Comparison of ENCODE assay signal across 20 cellular contexts in genomic region chr7:108144931-108145330, GRCh38. TPM values are rescaled to one million over a fixed set of nuclear protein-coding genes. Genes with fewer than 3 reads are reported as not detected.
A peak's percentile ranks its signal among the peaks of the same experiment; 100 is the strongest.
DNase-seq lines count a peak whose midpoint lies in the region; ATAC-seq, FAIRE-seq and TF ChIP-seq lines count a peak whose summit lies in the region.
"Had no signal": no experiment of that assay in that cellular context is flagged by ENCODE, and none has a peak within 500 bp of the region (broad histone marks: within the 10 kb centered on the region; RNA-seq: fewer than 3 reads in every experiment).

No MANE protein-coding gene starts in this region.

- H3K23ac ChIP-seq in IMR-90 (ENCODE audit: low read depth, low read length) = peak overlapping the region; percentile 25; the same call in 1 of the 2 replicates

- WGBS in IMR-90 (ENCODE audit: extremely low coverage in 2 of 2, insufficient read length in 1 of 2), 2 experiments = no CpG with 5 or more reads among the region's 3 CpGs
- WGBS in esophagus muscularis mucosa = 40% methylated on average over 3 of the region's 3 CpGs

- H3K4me1 ChIP-seq in IMR-90 (ENCODE audit: control insufficient read depth, insufficient read depth, low read length) (peaks cover 2% of the 10 kb centered on the region; the same call in 1 of the 2 replicates), esophagus muscularis mucosa (peaks cover 6 to 40% (median 34%) of the 10 kb centered on the region in 4 donors)

- H2BK5ac ChIP-seq in IMR-90 (ENCODE audit: low read depth, low read length, poor library complexity, severe bottlenecking) = no peak overlapping the region

- in situ Hi-C loops in IMR-90 (cut with MboI; ENCODE audit: low sequenced_read_pairs) = loop anchor here (25.0 kb wide), 1 partner anchor 408 kb away; the partner anchor contains the start of gene CBLL1

- no peak overlapping the region for H3K14ac ChIP-seq in IMR-90 (replicated peaks; ENCODE audit: low read depth, low read length)

- no peak overlapping the region for H3K4me2 ChIP-seq in IMR-90 (ENCODE audit: low read depth, low read length)
- H3K4me2 ChIP-seq: BLaER1 had no signal

- no peak overlapping the region for H3K56ac ChIP-seq in IMR-90 (ENCODE audit: extremely low read depth, insufficient read depth, low read length)

- H3K79me1 ChIP-seq in IMR-90 (ENCODE audit: low read depth in 1 of 2, low read length in 2 of 2) = no peaks in the 10 kb centered on the region

- H2AFZ ChIP-seq in IMR-90 (replicated peaks; ENCODE audit: low read length, poor library complexity) = no peak overlapping the region

- H2AK5ac ChIP-seq in IMR-90 (ENCODE audit: low read depth, low read length) = peak overlapping the region; percentile 75

- H2BK120ac ChIP-seq in IMR-90 (ENCODE audit: low read depth, low read length) = peak overlapping the region; percentile 55

- no peak overlapping the region for H2AK9ac ChIP-seq in IMR-90 (replicated peaks; ENCODE audit: low read depth, low read length, poor library complexity)

- no peak for DNase-seq in IMR-90
- no peak for DNase-seq in esophagus muscularis mucosa (ENCODE audit: extremely low spot score)
- peak; percentile 51 for DNase-seq in putamen (ENCODE audit: low spot score)
- DNase-seq in HTR-8/SVneo (ENCODE audit: insufficient read length, low spot score) = no peak
- no peak for DNase-seq in NCI-H2227 treated with DMSO at 0.1 percent for 48 hours (lab: John Stamatoyannopoulos, UW)
- DNase-seq: 8988T; CD4-positive, alpha-beta memory T cell; DMS153; DMS79; GDM1; GOT3; KBM-7 had no signal

- no peak overlapping the region for H3K27ac ChIP-seq in IMR-90 (ENCODE audit: insufficient read depth, low read length)
- peak overlapping the region; percentile 0 to 65 (median 46) for H3K27ac ChIP-seq in esophagus muscularis mucosa (replicated peaks in 1 of 4)
- H3K27ac ChIP-seq: BLaER1, HL-60 had no signal

- CTCF ChIA-PET in IMR-90 (lab: Yijun Ruan, JAX) = interaction anchor here (0.5 to 1.5 kb wide), 4 partner anchors 36 to 163 kb away, joined by 4 to 7 read pairs (median 5); no protein-coding TSS in a partner anchor

- intact Hi-C loops in IMR-90 (cut with micrococcal nuclease) = loop anchor here (5.0 kb wide), 3 partner anchors 163 to 683 kb away; partner anchors contain the start of gene CBLL1
- intact Hi-C loops in esophagus muscularis mucosa (cut with DNase I) = loop anchor here (5.0 to 10.0 kb wide), 2 partner anchors 140 to 263 kb away; partner anchors contain the start of gene LAMB1

- TF ChIP-seq CTCF in IMR-90 (conservative IDR thresholded peaks at IDR 0.05; ENCODE audit: low read depth, low read length) (no peak), esophagus muscularis mucosa (IDR thresholded peaks at IDR 0.05) (no peak)

- no peak for TF ChIP-seq POLR2A in IMR-90 (IDR thresholded peaks at IDR 0.05; ENCODE audit: low read depth, low read length)
- TF ChIP-seq POLR2A in esophagus muscularis mucosa (IDR thresholded peaks at IDR 0.05; ENCODE audit: low read depth) = no peak

- no peak for TF ChIP-seq EP300 in esophagus muscularis mucosa (IDR thresholded peaks at IDR 0.05)

- no peak for FAIRE-seq in HTR-8/SVneo (lab: Jason Lieb, UNC)

- no peak overlapping the region for H4K5ac ChIP-seq in IMR-90 (ENCODE audit: low read depth, low read length)

- H3K9ac ChIP-seq in IMR-90 (ENCODE audit: low read depth, low read length) = no peak overlapping the region
- H3K9ac ChIP-seq: BLaER1 had no signal

- H3K9me1 ChIP-seq in IMR-90 (ENCODE audit: insufficient read depth, low read length) = no peaks in the 10 kb centered on the region

- TF ChIP-seq RAD21 in IMR-90 (IDR thresholded peaks at IDR 0.05; ENCODE audit: low read length) = no peak

- peak overlapping the region; percentile 65; the same call in 1 of the 2 replicates for H4K91ac ChIP-seq in IMR-90 (ENCODE audit: insufficient read depth, low read depth, low read length)

- peak overlapping the region; percentile 39 for H3K4ac ChIP-seq in IMR-90 (ENCODE audit: low read depth, low read length)

- peak overlapping the region; percentile 26 for H2BK20ac ChIP-seq in IMR-90 (ENCODE audit: low read depth, low read length)

- no peaks in the 10 kb centered on the region for H3K27me3 ChIP-seq in IMR-90 (ENCODE audit: control insufficient read depth, insufficient read depth, low read length)
- H3K27me3 ChIP-seq in esophagus muscularis mucosa = no peaks in the 10 kb centered on the region
- H3K27me3 ChIP-seq: BLaER1 had no signal

- no TSS peak for BruUV-seq in IMR-90 (replicated peaks; lab: Mats Ljungman, UMichigan)

- no peak overlapping the region for H3K4me3 ChIP-seq in IMR-90 (ENCODE audit: insufficient read depth, low read depth, low read length)
- H3K4me3 ChIP-seq in esophagus muscularis mucosa = no peak overlapping the region
- H3K4me3 ChIP-seq: BLaER1 had no signal

- 0 out of 4 replicates have a peak overlapping the region, but pooled peaks of 1 of the 2 experiments have one; percentile 40 for H4K8ac ChIP-seq in IMR-90 (ENCODE audit: low read depth in 2 of 2, low read length in 2 of 2)

- H3K36me3 ChIP-seq in IMR-90 (ENCODE audit: control insufficient read depth, insufficient read depth, low read length) (no peaks in the 10 kb centered on the region; the same call in 1 of the 2 replicates), esophagus muscularis mucosa (no peaks in the 10 kb centered on the region)
- H3K36me3 ChIP-seq: BLaER1 had no signal

- H2BK15ac ChIP-seq in IMR-90 (ENCODE audit: low read depth, low read length) = peak overlapping the region; percentile 60; the same call in 1 of the 3 replicates

- no peaks in the 10 kb centered on the region for H4K20me1 ChIP-seq in IMR-90 (ENCODE audit: insufficient read depth, low read length)
- H4K20me1 ChIP-seq: BLaER1 had no signal

- no peak overlapping the region; the same call in 1 of the 2 replicates for H3K18ac ChIP-seq in IMR-90 (ENCODE audit: low read depth, low read length)

- ATAC-seq in IMR-90 (ENCODE audit: low read depth) (no peak), HG02798 (IDR thresholded peaks at IDR 0.05; ENCODE audit: poor library complexity, unreplicated experiment) (no peak), GM19351 (IDR thresholded peaks at IDR 0.05; ENCODE audit: unreplicated experiment) (no peak)

- POLR2A ChIA-PET in IMR-90 (lab: Charles Lee; ENCODE audit: unreplicated experiment) = no interaction called here

- H3K9me3 ChIP-seq in IMR-90 (ENCODE audit: control insufficient read depth, insufficient read depth, low read length) (no peaks in the 10 kb centered on the region), esophagus muscularis mucosa (no peaks in the 10 kb centered on the region)
- H3K9me3 ChIP-seq: BLaER1 had no signal

- dilution Hi-C loops in IMR-90 (cut with HindIII; ENCODE audit: low sequenced_read_pairs, unreplicated experiment) = loop anchor here (25.0 kb wide), 1 partner anchor 133 kb away; the partner anchor contains the start of gene LAMB1

TF ChIP-seq in IMR-90, 13 proteins besides CTCF, POLR2A, EP300 and RAD21:
- TF ChIP-seq FOS (IDR thresholded peaks at IDR 0.05; ENCODE audit: low read depth, low read length) = no peak
- no peak for TF ChIP-seq BHLHE40 (IDR thresholded peaks at IDR 0.05; ENCODE audit: low read depth, low read length)
- TF ChIP-seq RCOR1 (IDR thresholded peaks at IDR 0.05; ENCODE audit: insufficient replicate concordance, low read length) = no peak
- TF ChIP-seq CEBPB (IDR thresholded peaks at IDR 0.05; ENCODE audit: low read depth, low read length) = no peak
- TF ChIP-seq USF2 (IDR thresholded peaks at IDR 0.05; ENCODE audit: low read depth, low read length) = no peak
- TF ChIP-seq RFX5 (IDR thresholded peaks at IDR 0.05; ENCODE audit: low read depth, low read length) = no peak
- no peak for TF ChIP-seq MAZ (IDR thresholded peaks at IDR 0.05; ENCODE audit: borderline replicate concordance, low read depth, low read length)
- TF ChIP-seq SMC3 (IDR thresholded peaks at IDR 0.05; ENCODE audit: low read depth, low read length) = no peak
- no peak for TF ChIP-seq CHD1 (IDR thresholded peaks at IDR 0.05; ENCODE audit: low read depth, low read length)
- TF ChIP-seq MAFK (IDR thresholded peaks at IDR 0.05; ENCODE audit: low read depth, low read length) = no peak
- TF ChIP-seq NFE2L2 (IDR thresholded peaks at IDR 0.05; ENCODE audit: low read depth, low read length) = no peak
- no peak for TF ChIP-seq MXI1 (IDR thresholded peaks at IDR 0.05; ENCODE audit: borderline replicate concordance, low read depth, low read length)
- no peak for TF ChIP-seq ELK1 (IDR thresholded peaks at IDR 0.05; ENCODE audit: borderline replicate concordance, low read depth, low read length)

RNA-seq across cellular contexts. Expression of gene LAMB4, which starts 14.8 kb away (rescaled TPM):
- under 0.01 and 0.18 TPM in 2 replicates for total RNA-seq in IMR-90 (2012; rRNA removed)
- 0.12 and 0.13 TPM in 2 replicates for polyA plus RNA-seq in IMR-90 (2012; rRNA removed)
- 0.05 and 0.09 TPM in 2 replicates for polyA plus RNA-seq in IMR-90 (2012; cell fraction: cytosol; rRNA removed)
- polyA plus RNA-seq in IMR-90 (2012; cell fraction: nucleus; rRNA removed; ENCODE audit: low replicate concordance) = 0.05 and 0.10 TPM in 2 replicates
- total RNA-seq in esophagus muscularis mucosa = 1 to 10 TPM in 2 of 4 donors, under 1 TPM in 1, not detected in 1; 0.75 to 2.6 (median 1.7) TPM
- total RNA-seq: CD4-positive, alpha-beta memory T cell; Daoy; H9 had no signal
- polyA plus RNA-seq: CD14-positive monocyte; CD4-positive, alpha-beta memory T cell; IgD-negative memory B cell had no signal
